ENCODE assay signal across 2 cellular contexts in genomic region chr14:54362759-54363437, GRCh38.
TF ChIP-seq lines count a peak whose summit lies in the region.

No MANE protein-coding gene starts in this region.

TF ChIP-seq in H1, 55 proteins besides CTCF, POLR2A, EP300 and RAD21:
- TF ChIP-seq JUND (IDR thresholded peaks at IDR 0.05; ENCODE audit: low read length): no peak

TF ChIP-seq in HepG2, 621 proteins besides CTCF, POLR2A, EP300 and RAD21:
- TF ChIP-seq ZNF549 (CRISPR knock-in tag; IDR thresholded peaks at IDR 0.05) (0 out of 2 replicates have a peak, but pooled peaks have one; percentile 41), ZNF83 (CRISPR knock-in tag; IDR thresholded peaks at IDR 0.05; ENCODE audit: borderline replicate concordance) (no peak)
TF ChIP-seq in HepG2: peak in this region for 1.
